ENCODE assay signal across 9 cellular contexts in genomic region chr10:124532106-124532641, GRCh38.
DNase-seq lines count a peak whose midpoint lies in the region; ATAC-seq and TF ChIP-seq lines count a peak whose summit lies in the region.
"Had no signal": no experiment of that assay in that cellular context is flagged by ENCODE, and none has a peak within 500 bp of the region (broad histone marks: within the 10 kb centered on the region; RNA-seq: fewer than 3 reads in every experiment).

No MANE protein-coding gene starts in this region.

- H3K79me1 ChIP-seq in H9 (ENCODE audit: insufficient read depth, low read depth, low read length, poor library complexity, severe bottlenecking), result no peaks in the 10 kb centered on the region

- H3K27me3 ChIP-seq in H9 (ENCODE audit: insufficient read depth, low read length) (no peaks in the 10 kb centered on the region), kidney epithelial cell (ENCODE audit: control insufficient read depth, insufficient read depth, low read length) (no peaks in the 10 kb centered on the region)

- peak; percentile 90 for DNase-seq in H9
- no peak for DNase-seq in kidney epithelial cell (ENCODE audit: low read depth)
- DNase-seq in GDM1 (lab: John Stamatoyannopoulos, UW), result no peak
- no peak for DNase-seq in activated CD4-positive, alpha-beta T cell treated with anti-CD3 and anti-CD28 coated beads, Interleukin-2, amount 10 ng/mL, durations not matched to agents 7 days and 5 days
- DNase-seq: activated CD4-positive, alpha-beta memory T cell treated with anti-CD3 and anti-CD28 coated beads for 36 hours had no signal

- no peak overlapping the region for H3K23ac ChIP-seq in H9 (ENCODE audit: insufficient read length, low read depth, low read length)

- H3K9ac ChIP-seq in H9 (ENCODE audit: extremely low read depth, insufficient read length, low read length), result no peak overlapping the region

- H2BK20ac ChIP-seq in H9 (ENCODE audit: low read depth, low read length, poor library complexity, severe bottlenecking), result no peak overlapping the region

- CTCF ChIA-PET in activated CD4-positive, alpha-beta T cell treated with anti-CD3 and anti-CD28 coated beads, Interleukin-2, amount 10 ng/mL, durations not matched to agents 7 days and 5 days (lab: Charles Lee), result interaction anchor here (1.0 kb wide), 1 partner anchor 209 kb away, joined by 3 read pairs; no protein-coding TSS in a partner anchor

- no peaks in the 10 kb centered on the region for H3K36me3 Mint-ChIP-seq in H9 (ENCODE audit: insufficient read depth in 1 of 3, low read depth in 3 of 3)
- H3K36me3 Mint-ChIP-seq in activated CD4-positive, alpha-beta T cell treated with anti-CD3 and anti-CD28 coated beads, Interleukin-2, amount 10 ng/mL, durations not matched to agents 7 days and 5 days (ENCODE audit: low read depth), result no peaks in the 10 kb centered on the region
- H3K36me3 Mint-ChIP-seq: activated CD4-positive, alpha-beta memory T cell treated with anti-CD3 and anti-CD28 coated beads for 36 hours had no signal

- no peaks in the 10 kb centered on the region for H3K9me3 ChIP-seq in H9 (ENCODE audit: control insufficient read depth, low read depth, low read length)

- no peak overlapping the region for H4K5ac ChIP-seq in H9 (ENCODE audit: insufficient read length, low read depth, low read length)

- ATAC-seq in HG02973 (IDR thresholded peaks at IDR 0.05; ENCODE audit: unreplicated experiment), result no peak
- ATAC-seq in HG03460 (IDR thresholded peaks at IDR 0.05; ENCODE audit: unreplicated experiment), result no peak

- WGBS in H9 (ENCODE audit: extremely low coverage, insufficient read length, low lambda C conversion rate), result no CpG with 5 or more reads among the region's 11 CpGs

- no peak overlapping the region for H3K14ac ChIP-seq in H9 (ENCODE audit: insufficient read depth, low read length)

- no peak overlapping the region for H3T11ph ChIP-seq in H9 (ENCODE audit: low read length)

- no peaks in the 10 kb centered on the region for H3K9me3 Mint-ChIP-seq in H9
- H3K9me3 Mint-ChIP-seq in activated CD4-positive, alpha-beta T cell treated with anti-CD3 and anti-CD28 coated beads, Interleukin-2, amount 10 ng/mL, durations not matched to agents 7 days and 5 days, result no peaks in the 10 kb centered on the region
- H3K9me3 Mint-ChIP-seq: activated CD4-positive, alpha-beta memory T cell treated with anti-CD3 and anti-CD28 coated beads for 36 hours had no signal

- H3K4ac ChIP-seq in H9 (ENCODE audit: low read depth, low read length), result no peak overlapping the region

- peaks cover 19 to 24% of the 10 kb centered on the region in 2 experiments for H3K4me1 Mint-ChIP-seq in H9
- H3K4me1 Mint-ChIP-seq in activated CD4-positive, alpha-beta T cell treated with anti-CD3 and anti-CD28 coated beads, Interleukin-2, amount 10 ng/mL, durations not matched to agents 7 days and 5 days, result peaks cover 4% of the 10 kb centered on the region

- no peak overlapping the region for H3K27ac ChIP-seq in C4-2B
- no peak overlapping the region for H3K27ac ChIP-seq in H9 (ENCODE audit: insufficient read length, low read depth, low read length)
- H3K27ac ChIP-seq in VCaP, result no peak overlapping the region

- no peak overlapping the region for H2BK120ac ChIP-seq in H9 (ENCODE audit: low read depth, low read length, poor library complexity, severe bottlenecking)

- no peak overlapping the region for H4K91ac ChIP-seq in H9 (ENCODE audit: insufficient read length, low read depth, low read length)

- no peak overlapping the region for H3K4me2 ChIP-seq in H9 (ENCODE audit: insufficient read depth, insufficient read length, low read length)

- no peak overlapping the region for H3K4me3 ChIP-seq in kidney epithelial cell (ENCODE audit: low read depth, low read length)

- H3K27ac Mint-ChIP-seq in H9, result peak overlapping the region in 1 of 3 experiments; percentile 33; a peak in 1 of 7 replicates
- no peak overlapping the region for H3K27ac Mint-ChIP-seq in activated CD4-positive, alpha-beta T cell treated with anti-CD3 and anti-CD28 coated beads, Interleukin-2, amount 10 ng/mL, durations not matched to agents 7 days and 5 days
- H3K27ac Mint-ChIP-seq: activated CD4-positive, alpha-beta memory T cell treated with anti-CD3 and anti-CD28 coated beads for 36 hours had no signal

- H3K56ac ChIP-seq in H9 (ENCODE audit: insufficient read length, low read depth, low read length), result no peak overlapping the region

- no peaks in the 10 kb centered on the region; the same call in 1 of the 2 replicates for H3K27me3 Mint-ChIP-seq in H9 (ENCODE audit: low read depth)
- no peaks in the 10 kb centered on the region for H3K27me3 Mint-ChIP-seq in activated CD4-positive, alpha-beta T cell treated with anti-CD3 and anti-CD28 coated beads, Interleukin-2, amount 10 ng/mL, durations not matched to agents 7 days and 5 days
- H3K27me3 Mint-ChIP-seq: activated CD4-positive, alpha-beta memory T cell treated with anti-CD3 and anti-CD28 coated beads for 36 hours had no signal

- H2AK5ac ChIP-seq in H9 (ENCODE audit: insufficient read length, low read length), result no peak overlapping the region

- no peak overlapping the region for H2BK15ac ChIP-seq in H9 (ENCODE audit: low read depth, low read length)

- no peak overlapping the region for H2BK12ac ChIP-seq in H9 (ENCODE audit: insufficient read length, low read depth, low read length)

- no peaks in the 10 kb centered on the region for H3K79me2 ChIP-seq in H9 (ENCODE audit: insufficient read depth, low read length)

- H2AFZ ChIP-seq in H9 (ENCODE audit: low read length), result no peak overlapping the region

- H3K18ac ChIP-seq in H9 (ENCODE audit: insufficient read length, low read depth, low read length), result no peak overlapping the region

- no peak overlapping the region for H3K4me3 Mint-ChIP-seq in H9
- H3K4me3 Mint-ChIP-seq in activated CD4-positive, alpha-beta T cell treated with anti-CD3 and anti-CD28 coated beads, Interleukin-2, amount 10 ng/mL, durations not matched to agents 7 days and 5 days, result no peak overlapping the region
- H3K4me3 Mint-ChIP-seq: activated CD4-positive, alpha-beta memory T cell treated with anti-CD3 and anti-CD28 coated beads for 36 hours had no signal

- no peak overlapping the region for H2BK5ac ChIP-seq in H9 (ENCODE audit: insufficient read length, low read length)

- no peak overlapping the region for H4K8ac ChIP-seq in H9 (replicated peaks; ENCODE audit: insufficient read length, low read depth, low read length)

- H3K4me1 ChIP-seq in H9 (ENCODE audit: insufficient read depth, low read length), result peaks cover 2% of the 10 kb centered on the region; the same call in 1 of the 2 replicates

- H4K20me1 ChIP-seq in H9 (ENCODE audit: control insufficient read depth, insufficient read depth, insufficient read length), result peaks cover 3% of the 10 kb centered on the region

- no peaks in the 10 kb centered on the region for H3K23me2 ChIP-seq in H9 (ENCODE audit: insufficient read length, low read depth, low read length, poor library complexity, severe bottlenecking)

- TF ChIP-seq CTCF in C4-2B (conservative IDR thresholded peaks at IDR 0.05), result peak; percentile 39
- TF ChIP-seq CTCF in H9 (conservative IDR thresholded peaks at IDR 0.05), result peak; percentile 89
- TF ChIP-seq CTCF in VCaP (conservative IDR thresholded peaks at IDR 0.05), result peak; percentile 54
- peak; percentile 62 for TF ChIP-seq CTCF in kidney epithelial cell (IDR thresholded peaks at IDR 0.05; ENCODE audit: insufficient read depth, low read length, poor library complexity, severe bottlenecking)

- H3K36me3 ChIP-seq in kidney epithelial cell (ENCODE audit: control insufficient read depth, insufficient read depth, low read length), result no peaks in the 10 kb centered on the region

- POLR2A ChIA-PET in activated CD4-positive, alpha-beta T cell treated with anti-CD3 and anti-CD28 coated beads, Interleukin-2, amount 10 ng/mL, durations not matched to agents 7 days and 5 days (lab: Charles Lee), result no interaction called here

Comparison
In these comparisons a context has a peak if more than half of its experiments do, and no peak if none do; other contexts are left out.
1. CTCF ChIP-seq: peak in every context shown above with its lines; median percentile 89 in H9; 62 in kidney epithelial cell; 54 in VCaP; 39 in C4-2B.